8 cellular contexts compared by ENCODE assay signal in the genomic region with DNA sequence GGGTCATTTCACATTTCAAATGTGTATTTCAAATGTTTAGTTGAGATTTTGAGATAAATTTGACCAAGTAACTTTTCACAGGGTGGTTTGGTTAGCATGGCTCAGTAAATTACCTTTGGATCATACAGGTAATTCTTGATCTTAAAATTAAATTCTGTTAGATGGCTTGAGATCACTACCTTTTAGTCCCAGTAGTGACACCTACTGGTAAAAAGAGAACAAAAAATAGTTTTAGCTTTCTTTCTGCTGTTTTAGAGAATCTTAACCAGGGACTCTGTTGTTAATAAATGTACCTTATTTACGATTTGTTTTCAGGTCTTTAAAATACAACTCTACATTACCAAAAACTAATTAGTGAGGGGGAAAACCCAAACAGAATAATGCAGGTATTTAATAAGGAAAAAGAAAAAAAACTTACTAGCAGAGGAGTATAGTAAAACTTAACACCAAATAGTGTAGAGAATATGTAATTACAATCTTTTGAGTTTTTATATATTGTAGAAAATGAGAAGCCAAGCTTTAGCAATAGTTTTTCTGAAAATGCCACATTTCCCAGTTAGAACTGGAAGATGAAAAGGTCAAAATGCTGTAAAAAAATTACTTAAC.
DNase-seq lines count a peak whose midpoint lies in the region; ATAC-seq and TF ChIP-seq lines count a peak whose summit lies in the region.

No MANE protein-coding gene starts in this region.

- H3K4me2 ChIP-seq in neural cell (ENCODE audit: low read length): no peak overlapping the region

- no peaks in the 10 kb centered on the region for H3K9me3 ChIP-seq in neural cell (ENCODE audit: low read length)

- no peaks in the 10 kb centered on the region for H3K36me3 ChIP-seq in neural cell (ENCODE audit: insufficient read depth, low read length)

- in situ Hi-C loops in astrocyte of the spinal cord (cut with HindIII; ENCODE audit: low sequenced_read_pairs): loop anchor here (25.0 kb wide), 1 partner anchor 690 kb away; no protein-coding TSS in a partner anchor

- peak; percentile 56 for TF ChIP-seq CTCF in astrocyte of the spinal cord (IDR thresholded peaks at IDR 0.05; ENCODE audit: low read depth, low read length)
- TF ChIP-seq CTCF in neural cell (IDR thresholded peaks at IDR 0.05; ENCODE audit: poor library complexity, severe bottlenecking): peak; percentile 73

- DNase-seq in NCI-H345 (lab: John Stamatoyannopoulos, UW): peak; percentile 6
- DNase-seq in NCI-H345 treated with DMSO at 0.1 percent for 48 hours (lab: John Stamatoyannopoulos, UW; ENCODE audit: unreplicated experiment): no peak
- peak; percentile 5 for DNase-seq in HuH-7.5 (ENCODE audit: low spot score)
- peak; percentile 70 for DNase-seq in astrocyte of the spinal cord (ENCODE audit: low read depth, low spot score)
- no peak for DNase-seq in NCI-H2107 treated with DMSO at 0.1 percent for 48 hours (lab: John Stamatoyannopoulos, UW; ENCODE audit: unreplicated experiment)

- no peaks in the 10 kb centered on the region for H3K9me2 ChIP-seq in neural cell (ENCODE audit: insufficient read depth, low read length)

- H3K9ac ChIP-seq in neural cell (ENCODE audit: low read length): no peak overlapping the region

- H3K27me3 ChIP-seq in neural cell (ENCODE audit: insufficient read depth, low read depth, low read length): no peaks in the 10 kb centered on the region

- ATAC-seq in GM21723 (IDR thresholded peaks at IDR 0.05; ENCODE audit: unreplicated experiment): no peak
- no peak for ATAC-seq in HG03139 (IDR thresholded peaks at IDR 0.05; ENCODE audit: unreplicated experiment)

- peak; percentile 66 for TF ChIP-seq RAD21 in neural cell (conservative IDR thresholded peaks at IDR 0.05)

- no peak for TF ChIP-seq EP300 in neural cell (conservative IDR thresholded peaks at IDR 0.05; ENCODE audit: poor library complexity, severe bottlenecking)

- H3K4me3 ChIP-seq in astrocyte of the spinal cord (ENCODE audit: low read depth, low read length) (no peak overlapping the region), neural cell (ENCODE audit: low read length) (no peak overlapping the region)

- H3K79me2 ChIP-seq in neural cell (replicated peaks; ENCODE audit: insufficient read depth, low read length): peaks cover 15% of the 10 kb centered on the region

- no peaks in the 10 kb centered on the region for H4K20me1 ChIP-seq in neural cell (ENCODE audit: insufficient read depth)

- no peak overlapping the region for H3K27ac ChIP-seq in neural cell (ENCODE audit: low read length)

- no peak overlapping the region for H2AFZ ChIP-seq in neural cell (ENCODE audit: low read depth, low read length)

- H3F3A ChIP-seq in neural cell (ENCODE audit: insufficient read depth, low read length, poor library complexity, severe bottlenecking): no peaks in the 10 kb centered on the region

TF ChIP-seq in neural cell, 6 proteins besides CTCF, POLR2A, EP300 and RAD21:
- peak; percentile 68 for TF ChIP-seq SMC3 (conservative IDR thresholded peaks at IDR 0.05; ENCODE audit: poor library complexity)
- TF ChIP-seq EZH2 (IDR thresholded peaks at IDR 0.05; ENCODE audit: borderline replicate concordance, insufficient read depth, low read length, poor library complexity, severe bottlenecking): no peak

Comparison
In these comparisons a context has a peak if more than half of its experiments do, and no peak if none do; other contexts are left out.
1. DNase-seq: peak in NCI-H345 (single experiment), HuH-7.5 (single experiment) and astrocyte of the spinal cord (single experiment); none in NCI-H345 treated with DMSO at 0.1 percent for 48 hours (single experiment) and NCI-H2107 treated with DMSO at 0.1 percent for 48 hours (single experiment).